Comparison of ENCODE assay signal across 13 cellular contexts in the genomic region with DNA sequence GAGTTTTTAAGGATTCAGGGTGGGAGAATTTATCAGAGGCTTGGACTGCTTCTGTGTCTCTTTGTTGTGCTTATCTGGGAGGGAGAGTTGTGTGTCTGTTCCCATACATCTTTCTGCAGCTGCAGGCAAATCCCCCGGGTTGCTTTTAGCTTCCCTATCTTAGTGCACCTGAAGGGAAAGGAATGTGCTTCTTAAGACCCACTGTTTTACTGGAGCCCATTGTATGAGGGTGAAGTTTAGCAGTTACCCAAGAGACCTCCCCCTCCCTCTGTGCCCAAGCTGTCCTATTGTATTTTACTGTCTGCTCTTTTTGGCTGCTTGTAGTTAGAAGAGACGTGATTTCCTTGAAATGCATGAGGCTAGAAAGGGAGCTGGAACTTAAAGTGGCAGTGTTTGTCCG. TPM values are rescaled to one million over a fixed set of nuclear protein-coding genes. Genes with fewer than 3 reads are reported as not detected.
"Had no signal": no experiment of that assay in that cellular context is flagged by ENCODE, and none has a peak within 500 bp of the region (broad histone marks: within the 10 kb centered on the region; RNA-seq: fewer than 3 reads in every experiment).

No MANE protein-coding gene starts in this region.

RNA-seq across cellular contexts. Expression of gene SUN5, which starts 53.7 kb away (rescaled TPM):
- total RNA-seq: activated T-helper 2 cell treated with anti-CD3 and anti-CD28 coated beads, Interferon-gamma antibody, Interleukin-2, Interleukin-4, amounts not matched to agents 10 μg/mL and 5 μg/mL and 100 μg/mL, durations not matched to agents 14 hours and 24 hours and 36 hours; body of pancreas; dermis blood vessel endothelial cell; endothelial cell of umbilical vein; esophagus mucosa; left cardiac atrium; liver; osteoblast; psoas muscle; right cardiac atrium; SK-MEL-5; thoracic aorta; upper lobe of left lung had no signal
- polyA plus RNA-seq: endothelial cell of umbilical vein, liver, psoas muscle, right cardiac atrium had no signal

RNA-seq across cellular contexts. Expression of gene BPIFB2, which starts 57.0 kb away (rescaled TPM):
- total RNA-seq: activated T-helper 2 cell treated with anti-CD3 and anti-CD28 coated beads, Interferon-gamma antibody, Interleukin-2, Interleukin-4, amounts not matched to agents 10 μg/mL and 5 μg/mL and 100 μg/mL, durations not matched to agents 14 hours and 24 hours and 36 hours; body of pancreas; dermis blood vessel endothelial cell; endothelial cell of umbilical vein; left cardiac atrium; osteoblast; psoas muscle; right cardiac atrium; SK-MEL-5; thoracic aorta had no signal
- polyA plus RNA-seq: endothelial cell of umbilical vein, psoas muscle, right cardiac atrium had no signal
